In genomic region chr9:96331236-96331947, GRCh38 we compare ENCODE assay signal across 17 cellular contexts. TPM values are rescaled to one million over a fixed set of nuclear protein-coding genes. Genes with fewer than 3 reads are reported as not detected.
DNase-seq lines count a peak whose midpoint lies in the region; ATAC-seq, FAIRE-seq and TF ChIP-seq lines count a peak whose summit lies in the region.
"Had no signal": no experiment of that assay in that cellular context is flagged by ENCODE, and none has a peak within 500 bp of the region (broad histone marks: within the 10 kb centered on the region; RNA-seq: fewer than 3 reads in every experiment).

No MANE protein-coding gene starts in this region.

- no peaks in the 10 kb centered on the region for H3K79me1 ChIP-seq in mesendoderm (ENCODE audit: low read length)

- intact Hi-C loops in Calu3 (cut with micrococcal nuclease; ENCODE audit: unreplicated experiment): loop anchor here (5.0 to 10.0 kb wide), 3 partner anchors 46 to 333 kb away; partner anchors contain the start of gene ZNF367

- ATAC-seq in activated CD8-positive, alpha-beta memory T cell treated with anti-CD3 and anti-CD28 coated beads, Interleukin-2, amount 10 ng/mL, durations not matched to agents 7 days and 5 days: no peak

- no peak overlapping the region for H2AK5ac ChIP-seq in mesendoderm (ENCODE audit: low read length)

- no peak overlapping the region for H4K5ac ChIP-seq in mesendoderm (ENCODE audit: low read length)

- no peak for FAIRE-seq in frontal cortex (lab: Jason Lieb, UNC)

- TF ChIP-seq CTCF in Calu3 (IDR thresholded peaks at IDR 0.05; ENCODE audit: unreplicated experiment): no peak

- BruUV-seq in Calu3 (replicated peaks; lab: Mats Ljungman, UMichigan): no TSS peak

- H3K79me2 ChIP-seq in mesendoderm (ENCODE audit: control insufficient read depth, insufficient read depth, low read length): no peaks in the 10 kb centered on the region

- H2BK15ac ChIP-seq in mesendoderm (replicated peaks; ENCODE audit: low read depth): no peak overlapping the region

- no peaks in the 10 kb centered on the region for H3K4me1 ChIP-seq in mesendoderm (ENCODE audit: control insufficient read depth, low read depth, low read length)

- no peaks in the 10 kb centered on the region for H3K9me3 Mint-ChIP-seq in Calu3 (ENCODE audit: low read depth, unreplicated experiment)
- no peaks in the 10 kb centered on the region for H3K9me3 Mint-ChIP-seq in activated CD8-positive, alpha-beta memory T cell treated with anti-CD3 and anti-CD28 coated beads, Interleukin-2, amount 10 ng/mL, durations not matched to agents 7 days and 5 days (ENCODE audit: low read depth)

- DNase-seq in Calu3: peak; percentile 17
- DNase-seq in M059J (ENCODE audit: low read depth): peak; percentile 67
- DNase-seq in dermis blood vessel endothelial cell: peak; percentile 14
- peak; percentile 89 for DNase-seq in mesendoderm
- DNase-seq in pons (ENCODE audit: low spot score): no peak
- no peak for DNase-seq in activated CD8-positive, alpha-beta memory T cell treated with anti-CD3 and anti-CD28 coated beads, Interleukin-2, amount 10 ng/mL, durations not matched to agents 7 days and 5 days
- DNase-seq in NCI-H2171 treated with DMSO at 0.1 percent for 48 hours (lab: John Stamatoyannopoulos, UW): no peak
- DNase-seq in frontal cortex (ENCODE audit: low spot score in 2 of 2): no peak
- DNase-seq: activated CD4-positive, alpha-beta T cell treated with anti-CD3 and anti-CD28 coated beads, Interleukin-2, amount 50 U/mL, for 1 hour; cortex of kidney; midbrain; NCI-H187; SHP77; stimulated activated naive CD4-positive, alpha-beta T cell treated with Interleukin-2 at 50 U/mL for 16 hours had no signal

- CTCF ChIA-PET in Calu3 (lab: Charles Lee): no interaction called here
- CTCF ChIA-PET in activated CD8-positive, alpha-beta memory T cell treated with anti-CD3 and anti-CD28 coated beads, Interleukin-2, amount 10 ng/mL, durations not matched to agents 7 days and 5 days (lab: Charles Lee): no interaction called here

- no peak overlapping the region for H3K9ac ChIP-seq in mesendoderm (ENCODE audit: low read length)

- peak overlapping the region; percentile 33 for H3K4me3 Mint-ChIP-seq in Calu3 (ENCODE audit: low read depth, unreplicated experiment)
- H3K4me3 Mint-ChIP-seq in activated CD8-positive, alpha-beta memory T cell treated with anti-CD3 and anti-CD28 coated beads, Interleukin-2, amount 10 ng/mL, durations not matched to agents 7 days and 5 days: no peak overlapping the region

- whole genome bisulfite sequencing in mesendoderm (ENCODE audit: extremely low coverage, insufficient coverage, low lambda C conversion rate): no CpG with 5 or more reads among the region's 9 CpGs

- H2BK5ac ChIP-seq in mesendoderm (ENCODE audit: low read length): no peak overlapping the region

- H3K4ac ChIP-seq in mesendoderm (ENCODE audit: low read depth, low read length): no peak overlapping the region

- no peak overlapping the region for H2BK120ac ChIP-seq in mesendoderm (ENCODE audit: low read depth, low read length)

- no peak overlapping the region for H3K56ac ChIP-seq in mesendoderm (ENCODE audit: low read length)

- no peak overlapping the region for H3K4me2 ChIP-seq in mesendoderm (ENCODE audit: low read length)
- H3K4me2 ChIP-seq: smooth muscle cell had no signal

- peak overlapping the region; percentile 12 for H3K27ac ChIP-seq in mesendoderm (ENCODE audit: low read depth, low read length)

- no peak overlapping the region for H3K4me3 ChIP-seq in mesendoderm (ENCODE audit: low read length)
- H3K4me3 ChIP-seq: smooth muscle cell had no signal

- H4K8ac ChIP-seq in mesendoderm (ENCODE audit: low read depth, low read length): no peak overlapping the region

- peak overlapping the region; percentile 87 for H3K27ac Mint-ChIP-seq in Calu3 (ENCODE audit: unreplicated experiment)
- H3K27ac Mint-ChIP-seq in activated CD8-positive, alpha-beta memory T cell treated with anti-CD3 and anti-CD28 coated beads, Interleukin-2, amount 10 ng/mL, durations not matched to agents 7 days and 5 days: no peak overlapping the region

- no peak overlapping the region for H3K23ac ChIP-seq in mesendoderm (ENCODE audit: low read length)

- H3K36me3 Mint-ChIP-seq in Calu3 (ENCODE audit: insufficient read depth, unreplicated experiment): peaks cover 16% of the 10 kb centered on the region
- no peaks in the 10 kb centered on the region for H3K36me3 Mint-ChIP-seq in activated CD8-positive, alpha-beta memory T cell treated with anti-CD3 and anti-CD28 coated beads, Interleukin-2, amount 10 ng/mL, durations not matched to agents 7 days and 5 days

- H3K4me1 Mint-ChIP-seq in Calu3 (ENCODE audit: low read depth, unreplicated experiment): peaks cover 19% of the 10 kb centered on the region
- H3K4me1 Mint-ChIP-seq in activated CD8-positive, alpha-beta memory T cell treated with anti-CD3 and anti-CD28 coated beads, Interleukin-2, amount 10 ng/mL, durations not matched to agents 7 days and 5 days: no peaks in the 10 kb centered on the region

- H3K27me3 ChIP-seq in mesendoderm (ENCODE audit: insufficient read depth, low read length, poor library complexity): no peaks in the 10 kb centered on the region

- no peaks in the 10 kb centered on the region for H3K27me3 Mint-ChIP-seq in Calu3 (ENCODE audit: unreplicated experiment)
- no peaks in the 10 kb centered on the region for H3K27me3 Mint-ChIP-seq in activated CD8-positive, alpha-beta memory T cell treated with anti-CD3 and anti-CD28 coated beads, Interleukin-2, amount 10 ng/mL, durations not matched to agents 7 days and 5 days

- H3K36me3 ChIP-seq in mesendoderm (ENCODE audit: control insufficient read depth, insufficient read depth, low read length): no peaks in the 10 kb centered on the region

- no peak overlapping the region for H3K18ac ChIP-seq in mesendoderm (ENCODE audit: low read length)

RNA-seq across cellular contexts. Expression of gene HSD17B3, which starts 29.4 kb away (rescaled TPM):
- total RNA-seq in Calu3 (2022) (1.2 and 1.5 TPM in 2 replicates), dermis blood vessel endothelial cell (not detected in 2 replicates), frontal cortex (not detected)
- 1.9 TPM in 1 of 2 replicates, not detected in the other for total RNA-seq in M059J (2014; rRNA removed; shearing (Covaris generic))
- not detected for polyA plus RNA-seq in mesendoderm (2013, experiment 1 of 2)
- not detected for polyA plus RNA-seq in mesendoderm (2013, experiment 2 of 2)
- total RNA-seq in activated CD8-positive, alpha-beta memory T cell treated with anti-CD3 and anti-CD28 coated beads, Interleukin-2, amount 10 ng/mL, durations not matched to agents 7 days and 5 days: under 1 TPM in 1 of 2 experiments, not detected in 1; 0.21 TPM
- total RNA-seq: H4 had no signal
- polyA plus RNA-seq: fibroblast of lung had no signal

RNA-seq across cellular contexts. Expression of gene SLC35D2, which starts 52.1 kb away (rescaled TPM):
- total RNA-seq in Calu3 (2022) (20.1 and 21.6 TPM in 2 replicates), dermis blood vessel endothelial cell (29.2 and 31.1 TPM in 2 replicates), frontal cortex (2.9 TPM)
- 32.1 and 51.3 TPM in 2 replicates for total RNA-seq in M059J (2014; rRNA removed; shearing (Covaris generic))
- 12.7 TPM for polyA plus RNA-seq in mesendoderm (2013, experiment 1 of 2)
- 13.6 TPM for polyA plus RNA-seq in mesendoderm (2013, experiment 2 of 2)
- 1 to 10 TPM; 5.3 to 6.7 TPM for total RNA-seq in activated CD8-positive, alpha-beta memory T cell treated with anti-CD3 and anti-CD28 coated beads, Interleukin-2, amount 10 ng/mL, durations not matched to agents 7 days and 5 days

Comparison
In these comparisons a context has a peak if more than half of its experiments do, and no peak if none do; other contexts are left out.
1. DNase-seq: peak in Calu3 (single experiment), M059J (single experiment), dermis blood vessel endothelial cell (single experiment) and mesendoderm (single experiment); none in pons (single experiment), activated CD8-positive, alpha-beta memory T cell treated with anti-CD3 and anti-CD28 coated beads, Interleukin-2, amount 10 ng/mL, durations not matched to agents 7 days and 5 days (single experiment), NCI-H2171 treated with DMSO at 0.1 percent for 48 hours (single experiment) and frontal cortex (0 of 2).